8 cellular contexts compared by ENCODE assay signal in genomic region chr1:54310439-54311328, GRCh38.
A peak's percentile ranks its signal among the peaks of the same experiment; 100 is the strongest.
DNase-seq lines count a peak whose midpoint lies in the region; ATAC-seq, FAIRE-seq and TF ChIP-seq lines count a peak whose summit lies in the region.

No MANE protein-coding gene starts in this region.

- TF ChIP-seq CTCF in NB4 (IDR thresholded peaks at IDR 0.05; ENCODE audit: low read depth, low read length) (peak; percentile 47), kidney (IDR thresholded peaks at IDR 0.05; ENCODE audit: borderline replicate concordance, extremely low read depth, insufficient read depth) (peak; percentile 52), vagina (IDR thresholded peaks at IDR 0.05) (no peak)

- H3K4me3 ChIP-seq in NB4 (ENCODE audit: low read depth, low read length) (no peak overlapping the region), adipocyte (ENCODE audit: low read length) (no peak overlapping the region), kidney (ENCODE audit: low read length in 2 of 2) (no peak overlapping the region), vagina (no peak overlapping the region)

- H3K9me3 ChIP-seq in adipocyte (ENCODE audit: control insufficient read depth, low read length): no peaks in the 10 kb centered on the region
- H3K9me3 ChIP-seq in kidney (ENCODE audit: control insufficient read depth in 1 of 2, low read length in 2 of 2): no peaks in the 10 kb centered on the region
- no peaks in the 10 kb centered on the region for H3K9me3 ChIP-seq in vagina

- TF ChIP-seq POLR2A in NB4 (IDR thresholded peaks at IDR 0.05; ENCODE audit: extremely low read depth, insufficient read length): no peak
- TF ChIP-seq POLR2A in vagina (IDR thresholded peaks at IDR 0.05): no peak

- H3K27ac ChIP-seq in kidney (ENCODE audit: low read depth in 2 of 2, low read length in 2 of 2): no peak overlapping the region
- peak overlapping the region; percentile 3 for H3K27ac ChIP-seq in vagina

- peaks cover 32% of the 10 kb centered on the region for H3K4me1 ChIP-seq in adipocyte (ENCODE audit: control insufficient read depth, insufficient read depth, low read length)
- H3K4me1 ChIP-seq in kidney (ENCODE audit: control insufficient read depth in 1 of 2, insufficient read depth in 1 of 2, low read depth in 1 of 2, low read length in 2 of 2): peaks cover 9% of the 10 kb centered on the region in 2 donors
- H3K4me1 ChIP-seq in vagina: peaks cover 90% of the 10 kb centered on the region

- no peak for FAIRE-seq in kidney (lab: Jason Lieb, UNC)

- intact Hi-C loops in kidney (cut with DNase I): no loop called here
- intact Hi-C loops in vagina (cut with DNase I): no loop called here

- DNase-seq in SKM-1 treated with dmso at 0.1 percent for 144 hours (lab: John Stamatoyannopoulos, UW; ENCODE audit: unreplicated experiment) (peak; percentile 7), SKM-1 (lab: John Stamatoyannopoulos, UW; ENCODE audit: unreplicated experiment) (no peak), NB4 (ENCODE audit: low read depth) (peak; percentile 57), adipocyte (ENCODE audit: low read depth) (peak; percentile 58), kidney (no peak), vagina (ENCODE audit: extremely low spot score in 2 of 2) (no peak)

- H3K36me3 ChIP-seq in adipocyte (ENCODE audit: control insufficient read depth, insufficient read depth, low read length, severe bottlenecking): no peaks in the 10 kb centered on the region
- H3K36me3 ChIP-seq in kidney (ENCODE audit: control insufficient read depth in 1 of 2, insufficient read depth in 2 of 2, low read length in 2 of 2): no peaks in the 10 kb centered on the region
- no peaks in the 10 kb centered on the region for H3K36me3 ChIP-seq in vagina

- no peak overlapping the region for H3K9ac ChIP-seq in adipocyte (ENCODE audit: low read length)
- H3K9ac ChIP-seq in kidney (ENCODE audit: low read length in 2 of 2): no peak overlapping the region

- no peaks in the 10 kb centered on the region for H3K27me3 ChIP-seq in adipocyte (replicated peaks; ENCODE audit: control insufficient read depth, insufficient read depth, low read length)
- H3K27me3 ChIP-seq in vagina: no peaks in the 10 kb centered on the region

- ATAC-seq in GM18502 (IDR thresholded peaks at IDR 0.05; ENCODE audit: poor library complexity, unreplicated experiment) (no peak), GM19467 (IDR thresholded peaks at IDR 0.05; ENCODE audit: unreplicated experiment) (no peak)

Comparison
In these comparisons a context has a peak if more than half of its experiments do, and no peak if none do; other contexts are left out.
1. DNase-seq: peak in SKM-1 treated with dmso at 0.1 percent for 144 hours (single experiment), NB4 (single experiment) and adipocyte (single experiment); none in SKM-1 (single experiment), kidney (single experiment) and vagina (0 of 2).
2. CTCF ChIP-seq: peak in NB4 (single experiment) and kidney (single experiment); none in vagina (0 of 3).